Comparison of ENCODE assay signal across 7 cellular contexts in the genomic region with DNA sequence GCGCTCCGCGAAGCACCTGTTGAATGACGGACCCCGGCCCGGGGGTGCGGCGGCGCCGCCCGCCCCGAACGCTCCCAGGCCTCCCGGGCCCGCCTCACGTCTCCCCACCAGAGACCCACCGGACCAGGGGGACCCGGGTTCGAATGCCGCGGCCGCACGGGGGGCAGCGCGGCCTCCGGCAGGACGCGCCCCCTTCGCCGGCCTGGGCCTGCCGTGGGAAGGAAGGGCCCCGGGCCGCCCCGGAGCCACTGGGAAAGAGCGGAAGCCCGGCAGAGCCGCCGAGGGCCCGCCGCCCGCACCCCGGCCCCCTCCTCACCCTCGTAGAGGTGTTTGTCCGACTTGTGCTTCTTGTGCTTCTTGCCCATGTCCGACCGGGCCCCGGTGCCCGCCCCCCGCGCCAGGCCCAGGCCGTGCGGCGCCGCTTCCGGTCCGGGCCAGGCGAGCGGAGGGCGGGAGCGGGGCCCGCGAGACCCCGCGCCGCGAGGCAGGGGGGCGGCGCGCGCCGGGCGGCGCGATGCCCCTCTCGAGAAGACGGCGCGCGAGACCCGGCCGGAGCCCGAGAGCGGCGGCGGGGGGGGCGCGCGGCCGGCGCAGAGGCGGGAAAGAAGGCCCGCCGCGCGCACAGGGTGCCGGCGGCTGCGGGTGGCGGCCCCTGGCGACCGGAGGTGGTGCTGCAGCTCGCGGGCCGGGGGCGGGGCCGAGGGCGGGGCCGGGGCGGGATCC. TPM values are rescaled to one million over a fixed set of nuclear protein-coding genes. Genes with fewer than 3 reads are reported as not detected.
A peak's percentile ranks its signal among the peaks of the same experiment; 100 is the strongest.
DNase-seq lines count a peak whose midpoint lies in the region; ATAC-seq, FAIRE-seq and TF ChIP-seq lines count a peak whose summit lies in the region.

Gene BRD7, minus strand, starts transcription at position 579 of the 723 bp plus-strand sequence. Its CDS starts 214 bp downstream, at position 365.

- DNase-seq in GM12891 (ENCODE audit: insufficient read length, low spot score): peak; percentile 82
- peak; percentile 91 for DNase-seq in HEK293T (ENCODE audit: extremely low spot score)
- DNase-seq in MV-4-11 (lab: John Stamatoyannopoulos, UW): peak; percentile 37
- DNase-seq in activated CD4-positive, CD25-positive, alpha-beta regulatory T cell treated with anti-CD3 and anti-CD28 coated beads, Interleukin-2, amount 50 U/mL, for 72 hours: peak; percentile 77
- DNase-seq in choroid plexus epithelial cell (ENCODE audit: low read depth): peak; percentile 50
- DNase-seq in left lobe of liver (ENCODE audit: low spot score): peak; percentile 75
- peak; percentile 67 to 76 for DNase-seq in stimulated activated CD4-positive, alpha-beta T cell treated with anti-CD3 and anti-CD28 coated beads, Interleukin-2, amount 100 ng/mL, for 24 hours

- peak; percentile 94 for ATAC-seq in left lobe of liver

- TF ChIP-seq POLR2A in GM12891 (IDR thresholded peaks at IDR 0.05; ENCODE audit: low read depth, low read length): no peak

- TF ChIP-seq CTCF in choroid plexus epithelial cell (conservative IDR thresholded peaks at IDR 0.05; ENCODE audit: low read depth, low read length): no peak

- peak; percentile 80 for FAIRE-seq in GM12891 (lab: Jason Lieb, UNC)

- POLR2A ChIA-PET in HEK293T (lab: Yijun Ruan, JAX): interaction anchor here (1.4 kb wide), 1 partner anchor 13 kb away, joined by 4 read pairs; no protein-coding TSS in a partner anchor

- CTCF ChIA-PET in HEK293T (lab: Yijun Ruan, JAX): no interaction called here

- peak within 1 kb of the TSS; percentile 68 for H3K4me3 ChIP-seq in choroid plexus epithelial cell (ENCODE audit: low read depth, low read length)

TF ChIP-seq in GM12891, 5 proteins besides CTCF, POLR2A, EP300 and RAD21:
- no peak for TF ChIP-seq POU2F2 (IDR thresholded peaks at IDR 0.05; ENCODE audit: low read depth, low read length)
- no peak for TF ChIP-seq SPI1 (IDR thresholded peaks at IDR 0.05; ENCODE audit: low read depth, low read length)
- no peak for TF ChIP-seq PAX5 (IDR thresholded peaks at IDR 0.05; ENCODE audit: insufficient read depth, low read length, severe bottlenecking)

TF ChIP-seq in HEK293T, 16 proteins besides CTCF, POLR2A, EP300 and RAD21:
- TF ChIP-seq ARNT (IDR thresholded peaks at IDR 0.05): no peak
- TF ChIP-seq FOXM1 (IDR thresholded peaks at IDR 0.05; ENCODE audit: borderline replicate concordance): peak; percentile 62

RNA-seq across cellular contexts. Expression of gene BRD7, which starts in this region (rescaled TPM):
- polyA plus RNA-seq in GM12891 (2012; ENCODE audit: low read depth, missing spikeins): 34.5 TPM
- 17.9 TPM for total RNA-seq in left lobe of liver

Comparison
In these comparisons a context has a peak if more than half of its experiments do, and no peak if none do; other contexts are left out.
1. Peak in every context shown above with its lines: DNase-seq, ATAC-seq and H3K4me3 ChIP-seq.
2. DNase-seq: peak in every context shown above with its lines; median percentile 91 in HEK293T; 82 in GM12891; 77 in activated CD4-positive, CD25-positive, alpha-beta regulatory T cell treated with anti-CD3 and anti-CD28 coated beads, Interleukin-2, amount 50 U/mL, for 72 hours; 75 in left lobe of liver; 72 in stimulated activated CD4-positive, alpha-beta T cell treated with anti-CD3 and anti-CD28 coated beads, Interleukin-2, amount 100 ng/mL, for 24 hours; 50 in choroid plexus epithelial cell; 37 in MV-4-11.